In genomic region chr11:109155291-109155690, GRCh38 we compare ENCODE assay signal across 20 cellular contexts.
DNase-seq lines count a peak whose midpoint lies in the region; ATAC-seq and TF ChIP-seq lines count a peak whose summit lies in the region.
"Had no signal": no experiment of that assay in that cellular context is flagged by ENCODE, and none has a peak within 500 bp of the region (broad histone marks: within the 10 kb centered on the region; RNA-seq: fewer than 3 reads in every experiment).

No MANE protein-coding gene starts in this region.

- H3K27ac Mint-ChIP-seq in activated CD4-positive, alpha-beta T cell treated with anti-CD3 and anti-CD28 coated beads, Interleukin-2, amount 10 ng/mL, durations not matched to agents 7 days and 5 days, result no peak overlapping the region
- H3K27ac Mint-ChIP-seq: activated naive CD8-positive, alpha-beta T cell treated with anti-CD3 and anti-CD28 coated beads, Interleukin-2, amount 10 ng/mL, durations not matched to agents 7 days and 5 days; endodermal cell; GM23338; natural killer cell treated with Interleukin-12 subunit alpha and Interleukin-12 subunit beta and Interleukin-15 and Interleukin-18, amount 100 ng/mL, for 72 hours had no signal

- H3K9me2 ChIP-seq in OCI-LY7 (ENCODE audit: insufficient read depth, low read length), result no peaks in the 10 kb centered on the region; the same call in 1 of the 2 replicates

- peaks cover 5% of the 10 kb centered on the region for H3K27me3 Mint-ChIP-seq in activated CD4-positive, alpha-beta T cell treated with anti-CD3 and anti-CD28 coated beads, Interleukin-2, amount 10 ng/mL, durations not matched to agents 7 days and 5 days

- no peak overlapping the region for H3K27ac ChIP-seq in KMS-11
- no peak overlapping the region for H3K27ac ChIP-seq in vagina
- no peak overlapping the region for H3K27ac ChIP-seq in OCI-LY7 (ENCODE audit: low read depth, low read length, poor library complexity, severe bottlenecking)
- H3K27ac ChIP-seq: foreskin keratinocyte, Peyer's patch, transverse colon had no signal

- BruUV-seq in OCI-LY7 (replicated peaks; lab: Mats Ljungman, UMichigan), result no TSS peak

- H4K20me1 ChIP-seq in KMS-11 (ENCODE audit: insufficient read depth) (no peaks in the 10 kb centered on the region), OCI-LY7 (ENCODE audit: insufficient read depth, low read length) (no peaks in the 10 kb centered on the region)

- peak overlapping the region; percentile 4; the same call in 1 of the 2 replicates for H3K4me2 ChIP-seq in KMS-11
- no peak overlapping the region for H3K4me2 ChIP-seq in OCI-LY7 (ENCODE audit: low read length)
- H3K4me2 ChIP-seq: GM23338 had no signal

- DNase-seq in vagina (ENCODE audit: extremely low spot score in 2 of 2), result no peak
- DNase-seq in activated CD4-positive, alpha-beta T cell treated with anti-CD3 and anti-CD28 coated beads, Interleukin-2, amount 10 ng/mL, durations not matched to agents 7 days and 5 days, result no peak
- DNase-seq in OCI-LY7 (ENCODE audit: low spot score), result no peak
- DNase-seq: activated CD4-positive, CD25-positive, alpha-beta regulatory T cell treated with anti-CD3 and anti-CD28 coated beads, Interleukin-2, amount 50 U/mL, for 72 hours; activated naive CD8-positive, alpha-beta T cell treated with anti-CD3 and anti-CD28 coated beads, Interleukin-2, amount 10 ng/mL, durations not matched to agents 7 days and 5 days; DMS153; endodermal cell; foreskin keratinocyte; mammary epithelial cell; NCI-H146; NCI-H526; Peyer's patch; transverse colon had no signal

- no peaks in the 10 kb centered on the region for H3K9me3 ChIP-seq in vagina
- H3K9me3 ChIP-seq in OCI-LY7 (ENCODE audit: low read length), result no peaks in the 10 kb centered on the region
- H3K9me3 ChIP-seq: Peyer's patch, transverse colon had no signal

- TF ChIP-seq POLR2A in vagina (IDR thresholded peaks at IDR 0.05), result no peak

- no peaks in the 10 kb centered on the region for H3K36me3 ChIP-seq in KMS-11 (ENCODE audit: insufficient read depth)
- H3K36me3 ChIP-seq in vagina, result no peaks in the 10 kb centered on the region
- H3K36me3 ChIP-seq in OCI-LY7 (ENCODE audit: insufficient read depth, low read length), result no peaks in the 10 kb centered on the region
- H3K36me3 ChIP-seq: Peyer's patch, transverse colon had no signal

- intact Hi-C loops in vagina (cut with DNase I), result no loop called here
- intact Hi-C loops in OCI-LY7 (cut with micrococcal nuclease; ENCODE audit: unreplicated experiment), result no loop called here

- H3K27me3 ChIP-seq in KMS-11 (ENCODE audit: insufficient read depth, low read depth) (no peaks in the 10 kb centered on the region), vagina (no peaks in the 10 kb centered on the region)
- H3K27me3 ChIP-seq: foreskin keratinocyte, Peyer's patch, transverse colon had no signal

- H3K4me1 Mint-ChIP-seq in activated CD4-positive, alpha-beta T cell treated with anti-CD3 and anti-CD28 coated beads, Interleukin-2, amount 10 ng/mL, durations not matched to agents 7 days and 5 days, result peaks cover 5% of the 10 kb centered on the region
- H3K4me1 Mint-ChIP-seq: endodermal cell had no signal

- no peak overlapping the region for H3K4me3 Mint-ChIP-seq in activated CD4-positive, alpha-beta T cell treated with anti-CD3 and anti-CD28 coated beads, Interleukin-2, amount 10 ng/mL, durations not matched to agents 7 days and 5 days
- H3K4me3 Mint-ChIP-seq: activated naive CD8-positive, alpha-beta T cell treated with anti-CD3 and anti-CD28 coated beads, Interleukin-2, amount 10 ng/mL, durations not matched to agents 7 days and 5 days; endodermal cell; GM23338; natural killer cell treated with Interleukin-12 subunit alpha and Interleukin-12 subunit beta and Interleukin-15 and Interleukin-18, amount 100 ng/mL, for 72 hours had no signal

- H3K4me1 ChIP-seq in KMS-11 (ENCODE audit: low read depth, poor library complexity, severe bottlenecking), result peaks cover 15% of the 10 kb centered on the region
- H3K4me1 ChIP-seq in vagina, result no peaks in the 10 kb centered on the region
- no peaks in the 10 kb centered on the region for H3K4me1 ChIP-seq in OCI-LY7 (ENCODE audit: insufficient read depth, low read length, poor library complexity, severe bottlenecking)
- H3K4me1 ChIP-seq: foreskin keratinocyte, Peyer's patch, transverse colon had no signal

- POLR2A ChIA-PET in activated CD4-positive, alpha-beta T cell treated with anti-CD3 and anti-CD28 coated beads, Interleukin-2, amount 10 ng/mL, durations not matched to agents 7 days and 5 days (lab: Charles Lee), result no interaction called here
- POLR2A ChIA-PET in OCI-LY7 (lab: Charles Lee), result no interaction called here

- TF ChIP-seq CTCF in KMS-11 (conservative IDR thresholded peaks at IDR 0.05; ENCODE audit: low read depth, low read length), result no peak
- no peak for TF ChIP-seq CTCF in vagina (IDR thresholded peaks at IDR 0.05)
- TF ChIP-seq CTCF in OCI-LY7 (conservative IDR thresholded peaks at IDR 0.05; ENCODE audit: low read length), result no peak

- H2AFZ ChIP-seq in KMS-11 (ENCODE audit: low read depth) (peak overlapping the region; percentile 20; the same call in 1 of the 2 replicates), OCI-LY7 (ENCODE audit: low read length) (no peak overlapping the region)
- H2AFZ ChIP-seq: GM23338 had no signal

- peaks cover 10% of the 10 kb centered on the region for H3K9me3 Mint-ChIP-seq in activated CD4-positive, alpha-beta T cell treated with anti-CD3 and anti-CD28 coated beads, Interleukin-2, amount 10 ng/mL, durations not matched to agents 7 days and 5 days
- H3K9me3 Mint-ChIP-seq: endodermal cell had no signal

- H3K79me2 ChIP-seq in KMS-11 (ENCODE audit: insufficient read depth, low read depth) (no peaks in the 10 kb centered on the region), OCI-LY7 (ENCODE audit: insufficient read depth, low read depth, low read length) (no peaks in the 10 kb centered on the region)

- H3K9ac ChIP-seq in KMS-11, result no peak overlapping the region

- CTCF ChIA-PET in activated CD4-positive, alpha-beta T cell treated with anti-CD3 and anti-CD28 coated beads, Interleukin-2, amount 10 ng/mL, durations not matched to agents 7 days and 5 days (lab: Charles Lee), result no interaction called here
- CTCF ChIA-PET in OCI-LY7 (lab: Charles Lee; ENCODE audit: unreplicated experiment), result no interaction called here

- H3K4me3 ChIP-seq in KMS-11 (IDR thresholded peaks at IDR 0.05; ENCODE audit: insufficient read depth, low read depth, low read length), result no peak overlapping the region
- H3K4me3 ChIP-seq in vagina, result no peak overlapping the region
- no peak overlapping the region for H3K4me3 ChIP-seq in OCI-LY7 (ENCODE audit: low read depth, low read length, poor library complexity, severe bottlenecking)
- H3K4me3 ChIP-seq: GM23338, Peyer's patch, transverse colon had no signal

- peaks cover 2% of the 10 kb centered on the region for H3K36me3 Mint-ChIP-seq in activated CD4-positive, alpha-beta T cell treated with anti-CD3 and anti-CD28 coated beads, Interleukin-2, amount 10 ng/mL, durations not matched to agents 7 days and 5 days (ENCODE audit: low read depth)
- H3K36me3 Mint-ChIP-seq: natural killer cell treated with Interleukin-12 subunit alpha and Interleukin-12 subunit beta and Interleukin-15 and Interleukin-18, amount 100 ng/mL, for 72 hours had no signal

- ATAC-seq in GM18867 (IDR thresholded peaks at IDR 0.05; ENCODE audit: unreplicated experiment) (peak; percentile 97), GM21381 (IDR thresholded peaks at IDR 0.05; ENCODE audit: unreplicated experiment) (peak; percentile 82), HG02973 (IDR thresholded peaks at IDR 0.05; ENCODE audit: unreplicated experiment) (peak; percentile 96), GM21825 (IDR thresholded peaks at IDR 0.05; ENCODE audit: unreplicated experiment) (no peak)
- ATAC-seq: foreskin keratinocyte; GM23338; natural killer cell treated with Interleukin-12 subunit alpha and Interleukin-12 subunit beta and Interleukin-15 and Interleukin-18, amount 100 ng/mL, for 72 hours had no signal
